In genomic region chr18:3493501-3494244, GRCh38 we compare ENCODE assay signal across 16 cellular contexts. TPM values are rescaled to one million over a fixed set of nuclear protein-coding genes. Genes with fewer than 3 reads are reported as not detected.
DNase-seq lines count a peak whose midpoint lies in the region; ATAC-seq lines count a peak whose summit lies in the region.
"Had no signal": no experiment of that assay in that cellular context is flagged by ENCODE, and none has a peak within 500 bp of the region (broad histone marks: within the 10 kb centered on the region; RNA-seq: fewer than 3 reads in every experiment).

No MANE protein-coding gene starts in this region.

- H3K27ac ChIP-seq in angular gyrus (ENCODE audit: low read depth, low read length): peak overlapping the region; percentile 24
- H3K27ac ChIP-seq: A549, ovary, SJSA1 had no signal

- peak; percentile 18 to 70 for DNase-seq in NOMO-1 (lab: John Stamatoyannopoulos, UW; ENCODE audit: unreplicated experiment in 2 of 2)
- DNase-seq in NOMO-1 treated with dmso at 0.1 percent for 144 hours (lab: John Stamatoyannopoulos, UW; ENCODE audit: unreplicated experiment): no peak
- DNase-seq in NCI-H526 (lab: John Stamatoyannopoulos, UW): peak; percentile 22 to 41
- DNase-seq in cortex of kidney (lab: John Stamatoyannopoulos, UW): no peak
- DNase-seq in NCI-H1105 (lab: John Stamatoyannopoulos, UW): no peak
- DNase-seq: activated CD4-positive, alpha-beta T cell treated with anti-CD3 and anti-CD28 coated beads for 36 hours; NCI-H1048; NCI-H446 treated with DMSO at 0.1 percent for 48 hours; ovary; upper lobe of left lung had no signal

- ATAC-seq in HG02870 (IDR thresholded peaks at IDR 0.05; ENCODE audit: unreplicated experiment): no peak
- ATAC-seq: A549; activated CD4-positive, alpha-beta T cell treated with anti-CD3 and anti-CD28 coated beads for 36 hours; GM23338 had no signal

- peak overlapping the region; percentile 32 for H3K9ac ChIP-seq in skeletal muscle satellite cell (ENCODE audit: low read depth, low read length)

- peak overlapping the region; percentile 68 for H3K4me2 ChIP-seq in skeletal muscle satellite cell (ENCODE audit: low read length)
- H3K4me2 ChIP-seq: A549, GM23338 had no signal

- no peaks in the 10 kb centered on the region for H3K27me3 ChIP-seq in skeletal muscle satellite cell (ENCODE audit: control insufficient read depth, insufficient read depth, low read length)
- H3K27me3 ChIP-seq: ovary, SJSA1 had no signal

- no peaks in the 10 kb centered on the region for H3K36me3 ChIP-seq in skeletal muscle satellite cell (ENCODE audit: insufficient read depth, low read length)
- H3K36me3 ChIP-seq: ovary, SJSA1, upper lobe of left lung had no signal

- no peaks in the 10 kb centered on the region for H3K9me3 ChIP-seq in skeletal muscle satellite cell (replicated peaks; ENCODE audit: low read length)
- H3K9me3 ChIP-seq: A549, ovary, SJSA1, upper lobe of left lung had no signal

- peak overlapping the region; percentile 14 for H3K4me3 ChIP-seq in skeletal muscle satellite cell (ENCODE audit: low read length)
- H3K4me3 ChIP-seq: A549, GM23338, ovary, SJSA1, upper lobe of left lung had no signal

- peaks cover 4% of the 10 kb centered on the region for H3K4me1 ChIP-seq in skeletal muscle satellite cell (ENCODE audit: control insufficient read depth, insufficient read depth, low read length)
- H3K4me1 ChIP-seq: A549, SJSA1 had no signal

RNA-seq across cellular contexts. Expression of gene TGIF1, which starts 43.7 kb away (rescaled TPM):
- total RNA-seq in skeletal muscle satellite cell (2012; rRNA removed): 77.8 and 82.6 TPM in 2 replicates

Comparison
In these comparisons a context has a peak if more than half of its experiments do, and no peak if none do; other contexts are left out.
1. DNase-seq: peak in NOMO-1 (2 of 2) and NCI-H526 (2 of 2); none in NOMO-1 treated with dmso at 0.1 percent for 144 hours (single experiment), cortex of kidney (single experiment) and NCI-H1105 (single experiment).